Comparison of ENCODE assay signal across 2 cellular contexts in the genomic region with DNA sequence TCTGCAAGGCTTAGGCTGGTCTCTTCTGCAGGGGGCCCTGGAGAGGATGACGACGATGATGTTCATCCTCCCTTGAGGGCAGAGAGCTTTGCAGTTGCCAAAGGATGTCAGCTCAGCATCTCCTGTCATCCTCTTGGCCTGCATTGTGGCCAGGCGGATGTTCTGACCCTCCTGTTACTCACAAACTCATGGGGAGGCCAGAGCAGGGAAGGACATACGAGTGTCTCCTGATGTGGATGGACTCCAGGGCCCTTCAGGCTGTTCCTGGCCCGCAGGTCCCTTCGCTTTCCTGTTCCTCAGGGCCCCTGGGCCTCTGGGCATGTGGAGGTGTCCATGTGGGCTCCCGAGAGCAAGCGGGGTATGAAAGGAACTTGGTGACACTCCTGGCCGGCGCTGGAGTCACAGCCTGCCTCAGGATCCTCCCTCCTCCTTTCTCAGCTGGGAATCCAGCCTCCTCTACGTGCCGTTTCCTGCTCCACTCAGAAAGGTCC.
TF ChIP-seq lines count a peak whose summit lies in the region.

No MANE protein-coding gene starts in this region.

TF ChIP-seq in liver, 16 proteins besides CTCF, POLR2A, EP300 and RAD21:
- TF ChIP-seq NR2F2 (IDR thresholded peaks at IDR 0.05) (no peak), SP1 (IDR thresholded peaks at IDR 0.05) (no peak), ATF3 (IDR thresholded peaks at IDR 0.05) (no peak), TAF1 (conservative IDR thresholded peaks at IDR 0.05) (no peak)
- TF ChIP-seq, protein P1, sequence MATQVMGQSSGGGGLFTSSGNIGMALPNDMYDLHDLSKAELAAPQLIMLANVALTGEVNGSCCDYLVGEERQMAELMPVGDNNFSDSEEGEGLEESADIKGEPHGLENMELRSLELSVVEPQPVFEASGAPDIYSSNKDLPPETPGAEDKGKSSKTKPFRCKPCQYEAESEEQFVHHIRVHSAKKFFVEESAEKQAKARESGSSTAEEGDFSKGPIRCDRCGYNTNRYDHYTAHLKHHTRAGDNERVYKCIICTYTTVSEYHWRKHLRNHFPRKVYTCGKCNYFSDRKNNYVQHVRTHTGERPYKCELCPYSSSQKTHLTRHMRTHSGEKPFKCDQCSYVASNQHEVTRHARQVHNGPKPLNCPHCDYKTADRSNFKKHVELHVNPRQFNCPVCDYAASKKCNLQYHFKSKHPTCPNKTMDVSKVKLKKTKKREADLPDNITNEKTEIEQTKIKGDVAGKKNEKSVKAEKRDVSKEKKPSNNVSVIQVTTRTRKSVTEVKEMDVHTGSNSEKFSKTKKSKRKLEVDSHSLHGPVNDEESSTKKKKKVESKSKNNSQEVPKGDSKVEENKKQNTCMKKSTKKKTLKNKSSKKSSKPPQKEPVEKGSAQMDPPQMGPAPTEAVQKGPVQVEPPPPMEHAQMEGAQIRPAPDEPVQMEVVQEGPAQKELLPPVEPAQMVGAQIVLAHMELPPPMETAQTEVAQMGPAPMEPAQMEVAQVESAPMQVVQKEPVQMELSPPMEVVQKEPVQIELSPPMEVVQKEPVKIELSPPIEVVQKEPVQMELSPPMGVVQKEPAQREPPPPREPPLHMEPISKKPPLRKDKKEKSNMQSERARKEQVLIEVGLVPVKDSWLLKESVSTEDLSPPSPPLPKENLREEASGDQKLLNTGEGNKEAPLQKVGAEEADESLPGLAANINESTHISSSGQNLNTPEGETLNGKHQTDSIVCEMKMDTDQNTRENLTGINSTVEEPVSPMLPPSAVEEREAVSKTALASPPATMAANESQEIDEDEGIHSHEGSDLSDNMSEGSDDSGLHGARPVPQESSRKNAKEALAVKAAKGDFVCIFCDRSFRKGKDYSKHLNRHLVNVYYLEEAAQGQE (IDR thresholded peaks at IDR 0.05) = no peak

TF ChIP-seq in HepG2, 621 proteins besides CTCF, POLR2A, EP300 and RAD21:
- TF ChIP-seq CREB3 (CRISPR knock-in tag; IDR thresholded peaks at IDR 0.05) (no peak), KAT2B (IDR thresholded peaks at IDR 0.05; ENCODE audit: borderline replicate concordance, low read depth, low read length) (no peak), SP2 (CRISPR knock-in tag; IDR thresholded peaks at IDR 0.05) (no peak), ZNF12 (CRISPR knock-in tag; IDR thresholded peaks at IDR 0.05) (no peak), ZNF724P (CRISPR knock-in tag; IDR thresholded peaks at IDR 0.05; ENCODE audit: borderline replicate concordance) (no peak), ZNF10 (CRISPR knock-in tag; IDR thresholded peaks at IDR 0.05; ENCODE audit: borderline replicate concordance, low read depth) (no peak), ZNF703 (CRISPR knock-in tag; IDR thresholded peaks at IDR 0.05; ENCODE audit: borderline replicate concordance) (no peak), DR1 (CRISPR knock-in tag; IDR thresholded peaks at IDR 0.05) (no peak)
TF ChIP-seq in HepG2: peak in this region for 0.
